13 cellular contexts compared by ENCODE assay signal in the genomic region with DNA sequence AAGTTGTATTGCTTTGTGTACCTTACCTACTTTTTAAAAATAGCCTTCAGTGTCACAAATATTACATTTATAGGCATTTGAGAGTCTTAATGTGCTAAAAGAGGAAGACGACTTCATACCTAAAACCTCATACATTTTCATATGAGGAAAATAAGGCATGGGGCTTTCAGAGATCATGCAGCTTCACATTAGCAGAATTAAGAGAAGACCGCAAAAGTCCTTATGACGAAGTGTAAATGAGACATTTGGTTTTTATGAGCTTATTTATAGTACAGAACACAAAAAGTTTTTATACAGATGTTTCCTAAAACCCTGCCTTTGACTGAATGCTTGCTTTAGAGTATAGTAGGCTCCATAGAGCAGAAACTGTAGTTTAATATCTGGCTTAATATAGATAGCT. TPM values are rescaled to one million over a fixed set of nuclear protein-coding genes. Genes with fewer than 3 reads are reported as not detected.
DNase-seq lines count a peak whose midpoint lies in the region; ATAC-seq and TF ChIP-seq lines count a peak whose summit lies in the region.
"Had no signal": no experiment of that assay in that cellular context is flagged by ENCODE, and none has a peak within 500 bp of the region (broad histone marks: within the 10 kb centered on the region; RNA-seq: fewer than 3 reads in every experiment).

No MANE protein-coding gene starts in this region.

- H3K27me3 ChIP-seq in right lobe of liver: no peaks in the 10 kb centered on the region
- H3K27me3 ChIP-seq: dorsolateral prefrontal cortex had no signal

- intact Hi-C loops in right lobe of liver (cut with DNase I): no loop called here

- no peaks in the 10 kb centered on the region for H3K4me1 Mint-ChIP-seq in immature natural killer cell

- no peaks in the 10 kb centered on the region for H3K9me3 Mint-ChIP-seq in immature natural killer cell

- peaks cover 0 to 2% (median 0%) of the 10 kb centered on the region in 3 donors for H3K27me3 Mint-ChIP-seq in immature natural killer cell (ENCODE audit: low read depth in 3 of 3)

- H3K27ac ChIP-seq in right lobe of liver: no peak overlapping the region

- H3K4me1 ChIP-seq in right lobe of liver: no peaks in the 10 kb centered on the region

- no peaks in the 10 kb centered on the region for H3K9me3 ChIP-seq in right lobe of liver

- 91% methylated on average over 3 of the region's 3 CpGs for WGBS in right lobe of liver (ENCODE audit: insufficient coverage, low coverage, low lambda C conversion rate, missing lambda C conversion rate)

- no peak for TF ChIP-seq CTCF in right lobe of liver (IDR thresholded peaks at IDR 0.05)

- peak; percentile 56 for DNase-seq in germinal center (ENCODE audit: low spot score)
- DNase-seq in immature natural killer cell: no peak
- DNase-seq in right lobe of liver: no peak
- DNase-seq in NCI-H446 treated with DMSO at 0.1 percent for 48 hours (lab: John Stamatoyannopoulos, UW): no peak
- DNase-seq: activated CD8-positive, alpha-beta T cell treated with anti-CD3 and anti-CD28 coated beads, Interleukin-2, amount 10 ng/mL, durations not matched to agents 7 days and 5 days; dorsolateral prefrontal cortex; foreskin fibroblast; NCI-H1417; NK-92 treated with Interleukin-12 subunit alpha and Interleukin-12 subunit beta, amount 100 ng/mL, for 24 hours had no signal

- H3K27ac Mint-ChIP-seq in immature natural killer cell: peak overlapping the region in 1 of 6 donors; percentile 60
- H3K27ac Mint-ChIP-seq: activated CD8-positive, alpha-beta T cell treated with anti-CD3 and anti-CD28 coated beads, Interleukin-2, amount 10 ng/mL, durations not matched to agents 7 days and 5 days had no signal

- no peak overlapping the region for H3K4me3 Mint-ChIP-seq in immature natural killer cell
- H3K4me3 Mint-ChIP-seq: activated CD8-positive, alpha-beta T cell treated with anti-CD3 and anti-CD28 coated beads, Interleukin-2, amount 10 ng/mL, durations not matched to agents 7 days and 5 days had no signal

- peaks cover 3 to 70% (median 20%) of the 10 kb centered on the region in 4 donors for H3K36me3 ChIP-seq in right lobe of liver

- no peak overlapping the region for H3K4me3 ChIP-seq in right lobe of liver
- H3K4me3 ChIP-seq: dorsolateral prefrontal cortex had no signal

- ATAC-seq in GM18868 (IDR thresholded peaks at IDR 0.05; ENCODE audit: unreplicated experiment): peak; percentile 93
- peak; percentile 76 for ATAC-seq in GM21576 (IDR thresholded peaks at IDR 0.05; ENCODE audit: unreplicated experiment)
- ATAC-seq in HG03159 (IDR thresholded peaks at IDR 0.05; ENCODE audit: unreplicated experiment): peak; percentile 73
- no peak for ATAC-seq in right lobe of liver
- ATAC-seq in HG03342 (IDR thresholded peaks at IDR 0.05; ENCODE audit: unreplicated experiment): no peak
- ATAC-seq: activated CD8-positive, alpha-beta T cell treated with anti-CD3 and anti-CD28 coated beads, Interleukin-2, amount 10 ng/mL, durations not matched to agents 7 days and 5 days had no signal

- TF ChIP-seq POLR2A in right lobe of liver (IDR thresholded peaks at IDR 0.05): no peak

- H3K36me3 Mint-ChIP-seq in immature natural killer cell: peaks cover 19 to 50% (median 19%) of the 10 kb centered on the region in 3 donors

RNA-seq across cellular contexts. Expression of gene CCDC138, which starts 10.1 kb away (rescaled TPM):
- polyA plus RNA-seq in immature natural killer cell: 1 to 10 TPM; 3.4 to 5.1 (median 3.7) TPM
- 1 to 10 TPM; 1.3 to 3.3 (median 2.4) TPM for total RNA-seq in right lobe of liver

RNA-seq across cellular contexts. Expression of gene RANBP2, which starts 57.2 kb away (rescaled TPM):
- polyA plus RNA-seq in immature natural killer cell: 10 to 100 TPM in 1 of 3 donors, 1 to 10 TPM in 2; 3.0 to 12.2 (median 3.4) TPM
- 10 to 100 TPM; 31.9 to 41.5 (median 36.1) TPM for total RNA-seq in right lobe of liver

Comparison
In these comparisons a context has a peak if more than half of its experiments do, and no peak if none do; other contexts are left out.
1. ATAC-seq: peak in GM18868 (single experiment), GM21576 (single experiment) and HG03159 (single experiment); none in right lobe of liver (0 of 4) and HG03342 (single experiment).